Comparison of ENCODE assay signal across 8 cellular contexts in the genomic region with DNA sequence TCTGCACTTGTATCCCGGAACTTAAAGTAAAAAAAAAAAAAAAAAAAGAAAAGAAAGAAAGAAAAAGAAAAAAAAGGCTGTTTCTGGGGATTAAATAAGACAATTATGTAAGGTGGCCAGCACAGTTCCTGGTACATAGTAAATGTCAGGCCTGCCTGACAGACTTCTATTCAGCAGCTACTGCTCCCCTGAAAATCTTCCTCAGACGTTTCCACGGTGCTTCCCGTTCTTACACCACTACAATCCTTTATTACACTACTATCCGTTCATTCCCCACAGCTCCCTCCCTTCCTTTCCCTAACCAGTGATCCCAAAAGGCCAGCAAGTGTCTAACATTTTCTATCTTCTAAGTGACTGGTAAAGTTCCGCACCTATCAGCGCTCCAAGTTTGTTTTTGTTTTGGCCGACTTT. TPM values are rescaled to one million over a fixed set of nuclear protein-coding genes. Genes with fewer than 3 reads are reported as not detected.
DNase-seq lines count a peak whose midpoint lies in the region; ATAC-seq, FAIRE-seq and TF ChIP-seq lines count a peak whose summit lies in the region.

No MANE protein-coding gene starts in this region.

- peak overlapping the region; percentile 93 for H3K9ac ChIP-seq in GM12878 (ENCODE audit: control insufficient read depth, insufficient read depth, low read length)

- peak; percentile 11 for ATAC-seq in CD8-positive, alpha-beta T cell
- ATAC-seq in HG03457 (IDR thresholded peaks at IDR 0.05; ENCODE audit: unreplicated experiment): peak; percentile 6
- peak; percentile 7 for ATAC-seq in GM12878
- ATAC-seq in HG03469 (IDR thresholded peaks at IDR 0.05; ENCODE audit: unreplicated experiment): no peak

- H3K79me2 ChIP-seq in GM12878 (ENCODE audit: control insufficient read depth, insufficient read depth, low read length): peaks cover 30% of the 10 kb centered on the region

- peaks cover 7% of the 10 kb centered on the region for H4K20me1 ChIP-seq in GM12878 (ENCODE audit: control insufficient read depth, insufficient read depth)

- POLR2A ChIA-PET in CD8-positive, alpha-beta T cell (lab: Charles Lee): interaction anchor here (0.7 to 1.6 kb wide), 5 partner anchors 17 to 208 kb away, joined by 3 to 4 read pairs (median 4); a partner anchor contains a TSS
- POLR2A ChIA-PET in GM12878 (lab: Charles Lee): interaction anchor here (0.7 to 1.1 kb wide), 3 partner anchors 15 to 231 kb away, joined by 3 to 5 read pairs (median 3); no protein-coding TSS in a partner anchor

- peak overlapping the region; percentile 98 for H3K4me3 Mint-ChIP-seq in CD8-positive, alpha-beta T cell

- no TSS peak for BruUV-seq in GM12878 (replicated peaks; lab: Mats Ljungman, UMichigan)

- H3K4me2 ChIP-seq in GM12878 (ENCODE audit: control insufficient read depth, insufficient read depth): peak overlapping the region; percentile 80

- SMC1A ChIA-PET in GM12878 (lab: Charles Lee; ENCODE audit: uncharacterized antibody, unreplicated experiment): interaction anchor here (0.7 to 2.4 kb wide), 7 partner anchors 12 to 1145 kb away, joined by 3 to 15 read pairs (median 4); no protein-coding TSS in a partner anchor

- in situ Hi-C loops in GM12878 (cut with MboI): no loop called here
- in situ Hi-C loops in KBM-7 (cut with MboI; ENCODE audit: low pct_unique_long_range_greater_than_20kb, low sequenced_read_pairs): no loop called here

- H3K4me3 ChIP-seq in CD8-positive, alpha-beta T cell (ENCODE audit: low read depth, low read length): peak overlapping the region; percentile 83
- peak overlapping the region; percentile 87 for H3K4me3 ChIP-seq in GM12878
- H3K4me3 ChIP-seq in lower leg skin (ENCODE audit: low read depth, poor library complexity, severe bottlenecking): peak overlapping the region; percentile 98
- H3K4me3 ChIP-seq in thyroid gland (replicated peaks in 1 of 3): peak overlapping the region; percentile 82 to 98 (median 93)

- peaks cover 20% of the 10 kb centered on the region for H3K36me3 Mint-ChIP-seq in CD8-positive, alpha-beta T cell

- H3K9me3 Mint-ChIP-seq in CD8-positive, alpha-beta T cell: no peaks in the 10 kb centered on the region

- CTCF ChIA-PET in CD8-positive, alpha-beta T cell (lab: Charles Lee): interaction anchor here (0.6 to 2.1 kb wide), 4 partner anchors 175 to 277 kb away, joined by 3 to 5 read pairs (median 3); a partner anchor contains a TSS
- CTCF ChIA-PET in GM12878 (lab: Yijun Ruan, JAX): interaction anchor here (0.9 to 1.7 kb wide), 5 partner anchors 12 to 276 kb away, joined by 3 to 7 read pairs (median 5); a partner anchor contains a TSS

- peak overlapping the region; percentile 97 for H3K27ac ChIP-seq in CD8-positive, alpha-beta T cell (ENCODE audit: low read depth, low read length)
- H3K27ac ChIP-seq in GM12878 (ENCODE audit: control insufficient read depth, insufficient read depth) (peak overlapping the region; percentile 88), thyroid gland (peak overlapping the region; percentile 96 to 100 (median 98))

- WGBS in GM12878 (ENCODE audit: insufficient coverage, insufficient replicate concordance, low lambda C conversion rate, missing lambda C conversion rate): 13% methylated on average over 7 of the region's 8 CpGs
- WGBS in lower leg skin, 2 donors: 2 to 4% methylated on average over 8 of the region's 8 CpGs
- 8 to 9% methylated on average over 8 of the region's 8 CpGs for WGBS in thyroid gland, 2 donors

- H3K36me3 ChIP-seq in CD8-positive, alpha-beta T cell (ENCODE audit: insufficient read depth, low read length): no peaks in the 10 kb centered on the region
- peaks cover 0 to under 1% of the 10 kb centered on the region in 2 experiments; a peak in 1 of 4 replicates for H3K36me3 ChIP-seq in GM12878 (ENCODE audit: control insufficient read depth in 2 of 2, insufficient read depth in 2 of 2, low read length in 1 of 2)
- H3K36me3 ChIP-seq in thyroid gland: peaks cover 0 to under 1% of the 10 kb centered on the region in 2 donors

- DNase-seq in CD8-positive, alpha-beta T cell: no peak
- DNase-seq in GM12878 (ENCODE audit: low read depth, low spot score) (no peak), lower leg skin (ENCODE audit: low spot score in 2 of 2) (no peak), thyroid gland (no peak), KBM-7 (no peak), GDM1 (lab: John Stamatoyannopoulos, UW) (no peak)

- H3K4me1 Mint-ChIP-seq in CD8-positive, alpha-beta T cell (ENCODE audit: low read depth): peaks cover 36% of the 10 kb centered on the region

- H3K27me3 ChIP-seq in CD8-positive, alpha-beta T cell (ENCODE audit: insufficient read depth, low read length): no peaks in the 10 kb centered on the region
- no peaks in the 10 kb centered on the region for H3K27me3 ChIP-seq in GM12878 (replicated peaks in 1 of 2; ENCODE audit: control insufficient read depth in 2 of 2, insufficient read depth in 2 of 2, low read length in 1 of 2)
- H3K27me3 ChIP-seq in thyroid gland: no peaks in the 10 kb centered on the region

- peaks cover 17% of the 10 kb centered on the region for H3K4me1 ChIP-seq in CD8-positive, alpha-beta T cell (ENCODE audit: insufficient read depth, low read length)
- peaks cover 8% of the 10 kb centered on the region; the same call in 1 of the 2 replicates for H3K4me1 ChIP-seq in GM12878 (ENCODE audit: control insufficient read depth, insufficient read depth, low read length)
- peaks cover 11 to 18% of the 10 kb centered on the region in 2 donors for H3K4me1 ChIP-seq in thyroid gland

- peak overlapping the region; percentile 97 for H3K27ac Mint-ChIP-seq in CD8-positive, alpha-beta T cell

- intact Hi-C loops in CD8-positive, alpha-beta T cell (cut with DNase I, micrococcal nuclease): loop anchor here (1.0 to 10.0 kb wide), 18 partner anchors 41 to 1506 kb away; a partner anchor contains a TSS
- intact Hi-C loops in GM12878 (cut with micrococcal nuclease; ENCODE audit: unreplicated experiment) (loop anchor here (5.0 kb wide), 2 partner anchors 259 to 266 kb away; a partner anchor contains a TSS), lower leg skin (cut with DNase I; ENCODE audit: low total_unique reads) (no loop called here), thyroid gland (cut with DNase I) (loop anchor here (5.0 to 10.0 kb wide), 2 partner anchors 66 to 208 kb away; a partner anchor contains a TSS)

- H3K9me3 ChIP-seq in CD8-positive, alpha-beta T cell (ENCODE audit: low read length): no peaks in the 10 kb centered on the region
- H3K9me3 ChIP-seq in GM12878 (replicated peaks; ENCODE audit: control insufficient read depth, insufficient read depth, low read length) (peaks cover 3% of the 10 kb centered on the region; the same call in 2 of the 3 replicates), thyroid gland (no peaks in the 10 kb centered on the region)

- TF ChIP-seq POLR2A in GM12878 (IDR thresholded peaks at IDR 0.05; ENCODE audit: low read depth, low read length): no peak
- TF ChIP-seq POLR2A in lower leg skin (IDR thresholded peaks at IDR 0.05): no peak
- TF ChIP-seq POLR2A in thyroid gland (IDR thresholded peaks at IDR 0.05): no peak

- no peaks in the 10 kb centered on the region for H3K27me3 Mint-ChIP-seq in CD8-positive, alpha-beta T cell (ENCODE audit: low read depth)

- TF ChIP-seq RAD21 in GM12878 (IDR thresholded peaks at IDR 0.05; ENCODE audit: insufficient read depth, low read depth, low read length): no peak

- no peak for FAIRE-seq in GM12878 (lab: Jason Lieb, UNC)

- H2AFZ ChIP-seq in GM12878 (ENCODE audit: control insufficient read depth, low read depth, low read length): peak overlapping the region; percentile 72

- no peak for TF ChIP-seq EP300 in GM12878 (IDR thresholded peaks at IDR 0.05; ENCODE audit: borderline replicate concordance in 1 of 2, control insufficient read depth in 1 of 2, low read depth in 2 of 2, low read length in 2 of 2)

- RAD21 ChIA-PET in GM12878 (lab: Charles Lee; ENCODE audit: unreplicated experiment): interaction anchor here (0.6 to 1.4 kb wide), 2 partner anchors 16 to 110 kb away, joined by 3 read pairs; no protein-coding TSS in a partner anchor

- TF ChIP-seq CTCF in CD8-positive, alpha-beta T cell (IDR thresholded peaks at IDR 0.05): no peak
- TF ChIP-seq CTCF in GM12878 (IDR thresholded peaks at IDR 0.05 in 2 of 3, conservative IDR thresholded peaks at IDR 0.05 in 1 of 3; ENCODE audit: control insufficient read depth in 2 of 3, extremely low read depth in 1 of 3, insufficient read depth in 1 of 3, low read depth in 3 of 3, low read length in 3 of 3): no peak
- TF ChIP-seq CTCF in lower leg skin (IDR thresholded peaks at IDR 0.05): no peak
- no peak for TF ChIP-seq CTCF in thyroid gland (IDR thresholded peaks at IDR 0.05)

TF ChIP-seq in GM12878, 131 proteins besides CTCF, POLR2A, EP300 and RAD21:
- TF ChIP-seq ZNF384 (IDR thresholded peaks at IDR 0.05; ENCODE audit: borderline replicate concordance, low read depth, low read length) (no peak), BMI1 (IDR thresholded peaks at IDR 0.05; ENCODE audit: borderline replicate concordance) (0 out of 2 replicates have a peak, but pooled peaks have one; percentile 25)

RNA-seq across cellular contexts. Expression of a gene that starts 0.6 kb away (rescaled TPM):
- 10 to 100 TPM; 11.5 to 12.5 TPM for total RNA-seq in CD8-positive, alpha-beta T cell
- 19.3 and 23.5 TPM in 2 replicates for total RNA-seq in GM12878 (2013; cell fraction: nucleolus; rRNA removed)
- total RNA-seq in GM12878 (2014; rRNA removed): 7.2 and 8.7 TPM in 2 replicates
- total RNA-seq in GM12878 (2014; rRNA removed; fragmentation: Illumina TruSeq; extraction: Trizol): 8.5 and 9.4 TPM in 2 replicates
- total RNA-seq in GM12878 (2021): 7.5 and 9.0 TPM in 2 replicates
- polyA plus RNA-seq in GM12878 (2011; ENCODE audit: low read depth): 4.1 TPM
- 45.0 and 74.9 TPM in 2 replicates for polyA plus RNA-seq in GM12878 (2011; rRNA removed)
- polyA plus RNA-seq in GM12878 (2011; cell fraction: cytosol; rRNA removed): 14.8 and 20.7 TPM in 2 replicates
- 34.6 and 39.4 TPM in 2 replicates for polyA plus RNA-seq in GM12878 (2011; cell fraction: nucleus; rRNA removed)
- 7.8 and 13.0 TPM in 2 replicates for polyA plus RNA-seq in GM12878 (2012)
- 10.3 and 10.6 TPM in 2 replicates for polyA plus RNA-seq in GM12878 (2014; fragmentation: Illumina TruSeq; extraction: Trizol)
- 1 to 10 TPM; 2.8 to 3.6 TPM for polyA plus RNA-seq in GM12878 (2014; fragmentation: Nextera tagmentation; extraction: Ambion mirVana)
- polyA plus RNA-seq in GM12878 (2014; rRNA removed): 3.9 and 5.1 TPM in 2 replicates
- polyA plus RNA-seq in GM12878 (2016; fragmentation: Nextera tagmentation; extraction: Ambion mirVana): 10 to 100 TPM in 1 of 2 experiments, 1 to 10 TPM in 1; 7.6 to 10.5 TPM
- 16.6 and 24.3 TPM in 2 replicates for polyA minus RNA-seq in GM12878 (2011; rRNA and poly(A)+ RNA removed)
- 10.6 and 14.7 TPM in 2 replicates for polyA minus RNA-seq in GM12878 (2011; cell fraction: cytosol; rRNA and poly(A)+ RNA removed)
- polyA minus RNA-seq in GM12878 (2011; cell fraction: nucleus; rRNA and poly(A)+ RNA removed): 21.5 and 33.9 TPM in 2 replicates
- total RNA-seq in lower leg skin: 10 to 100 TPM; 15.8 to 20.0 (median 16.4) TPM
- total RNA-seq in thyroid gland: 10 to 100 TPM; 38.5 to 62.1 (median 41.8) TPM
